ENCODE assay signal across 18 cellular contexts in the genomic region with DNA sequence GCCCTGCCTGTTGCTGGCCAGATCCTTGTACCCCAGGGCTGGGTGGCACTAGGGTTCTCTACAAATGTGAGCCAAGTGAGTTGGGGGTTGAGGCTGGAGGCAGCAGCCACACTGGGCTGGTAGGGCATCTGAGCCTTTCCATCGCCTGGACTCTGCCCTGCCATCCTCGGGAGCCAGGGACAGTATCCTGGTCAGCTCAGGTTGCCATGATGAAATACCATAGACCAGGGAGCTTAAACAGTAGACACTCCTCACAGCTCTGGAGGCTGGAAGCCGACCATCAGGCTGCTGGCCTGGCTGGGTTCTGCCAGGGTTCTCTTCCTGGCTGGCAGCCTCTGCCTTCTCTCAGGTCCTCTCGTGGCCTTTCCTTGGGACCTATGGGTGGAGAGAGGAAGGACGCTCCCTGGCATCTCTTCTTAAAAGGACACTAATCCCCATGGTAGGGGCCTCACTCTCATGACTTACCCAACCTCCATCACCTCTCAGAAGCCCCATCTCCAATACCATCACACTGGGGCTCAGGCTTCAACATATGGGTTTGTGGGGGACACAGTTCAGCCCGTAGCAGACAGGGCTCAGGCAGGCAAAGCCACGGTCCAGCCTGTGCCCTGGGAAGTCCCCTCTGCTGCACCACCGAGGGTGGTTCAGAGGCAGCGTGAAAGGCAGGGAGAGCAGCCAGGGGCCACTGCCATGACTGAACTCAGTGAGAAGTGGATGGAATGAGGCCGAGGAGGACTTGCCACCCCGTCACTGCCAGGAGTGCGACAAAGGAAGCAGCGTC. TPM values are rescaled to one million over a fixed set of nuclear protein-coding genes. Genes with fewer than 3 reads are reported as not detected.
A peak's percentile ranks its signal among the peaks of the same experiment; 100 is the strongest.
DNase-seq lines count a peak whose midpoint lies in the region; ATAC-seq and TF ChIP-seq lines count a peak whose summit lies in the region.
"Had no signal": no experiment of that assay in that cellular context is flagged by ENCODE, and none has a peak within 500 bp of the region (broad histone marks: within the 10 kb centered on the region; RNA-seq: fewer than 3 reads in every experiment).

No MANE protein-coding gene starts in this region.

- WGBS in esophagus muscularis mucosa, result 79% methylated on average over 11 of the region's 13 CpGs

- no peaks in the 10 kb centered on the region for H3K36me3 ChIP-seq in right atrium auricular region
- H3K36me3 ChIP-seq in esophagus muscularis mucosa, result peaks cover 0 to 2% (median 0%) of the 10 kb centered on the region in 4 donors
- no peaks in the 10 kb centered on the region for H3K36me3 ChIP-seq in vagina
- H3K36me3 ChIP-seq: BLaER1 had no signal

- H3K4me1 ChIP-seq in right atrium auricular region (peaks cover 0 to 10% of the 10 kb centered on the region in 2 donors), esophagus muscularis mucosa (peaks cover 4 to 77% (median 66%) of the 10 kb centered on the region in 4 donors), vagina (peaks cover 13% of the 10 kb centered on the region)

- H3K27ac ChIP-seq in right atrium auricular region (peak overlapping the region in 1 of 2 donors; percentile 21), esophagus muscularis mucosa (replicated peaks in 1 of 4) (peak overlapping the region; percentile 72 to 77 (median 74)), vagina (peak overlapping the region; percentile 82)
- H3K27ac ChIP-seq: 22Rv1, BLaER1 had no signal

- H3K27me3 Mint-ChIP-seq in memory B cell, result peaks cover 27% of the 10 kb centered on the region
- peaks cover 2% of the 10 kb centered on the region for H3K27me3 Mint-ChIP-seq in endothelial cell (ENCODE audit: unreplicated experiment)

- no peaks in the 10 kb centered on the region for H3K9me3 ChIP-seq in right atrium auricular region
- H3K9me3 ChIP-seq in esophagus muscularis mucosa, result no peaks in the 10 kb centered on the region
- H3K9me3 ChIP-seq in vagina, result no peaks in the 10 kb centered on the region
- H3K9me3 ChIP-seq: BLaER1 had no signal

- TF ChIP-seq CTCF in right atrium auricular region (IDR thresholded peaks at IDR 0.05) (no peak), esophagus muscularis mucosa (IDR thresholded peaks at IDR 0.05) (no peak), vagina (IDR thresholded peaks at IDR 0.05) (no peak), endothelial cell (IDR thresholded peaks at IDR 0.05; ENCODE audit: unreplicated experiment) (no peak)

- H3K9me3 Mint-ChIP-seq in memory B cell, result no peaks in the 10 kb centered on the region
- no peaks in the 10 kb centered on the region for H3K9me3 Mint-ChIP-seq in endothelial cell (ENCODE audit: unreplicated experiment)

- H3K4me1 Mint-ChIP-seq in memory B cell, result no peaks in the 10 kb centered on the region
- peaks cover 4% of the 10 kb centered on the region for H3K4me1 Mint-ChIP-seq in endothelial cell (ENCODE audit: unreplicated experiment)

- no peaks in the 10 kb centered on the region for H3K36me3 Mint-ChIP-seq in memory B cell
- peaks cover 7% of the 10 kb centered on the region for H3K36me3 Mint-ChIP-seq in endothelial cell (ENCODE audit: low read depth, unreplicated experiment)

- TF ChIP-seq POLR2A in esophagus muscularis mucosa (IDR thresholded peaks at IDR 0.05; ENCODE audit: low read depth) (no peak), vagina (IDR thresholded peaks at IDR 0.05) (no peak)

- DNase-seq in Right ventricle myocardium inferior (ENCODE audit: missing footprints) (peak; percentile 23), right atrium auricular region (ENCODE audit: low spot score) (no peak), esophagus muscularis mucosa (ENCODE audit: extremely low spot score) (no peak), memory B cell (ENCODE audit: low spot score in 2 of 2) (no peak), vagina (ENCODE audit: extremely low spot score in 2 of 2) (no peak), NCI-H345 treated with DMSO at 0.1 percent for 48 hours (lab: John Stamatoyannopoulos, UW; ENCODE audit: unreplicated experiment) (no peak), endothelial cell (ENCODE audit: low spot score) (no peak)
- no peak for DNase-seq in activated CD8-positive, alpha-beta memory T cell treated with anti-CD3 and anti-CD28 coated beads, Interleukin-2, amount 50 U/mL, for 4 hours
- DNase-seq: DMS 273 treated with DMSO at 0.1 percent for 48 hours, NCI-H1048, NCI-H146, NCI-H2081 treated with DMSO at 0.1 percent for 48 hours, NCI-H2227 treated with DMSO at 0.1 percent for 48 hours, NCI-H526, PC-3 had no signal

- H3K4me3 Mint-ChIP-seq in memory B cell, result no peak overlapping the region
- no peak overlapping the region for H3K4me3 Mint-ChIP-seq in endothelial cell (ENCODE audit: unreplicated experiment)

- ATAC-seq in Right ventricle myocardium inferior (no peak), memory B cell (ENCODE audit: low read depth) (no peak)
- ATAC-seq: PC-3 had no signal

- intact Hi-C loops in Right ventricle myocardium inferior (cut with DNase I), result no loop called here
- intact Hi-C loops in esophagus muscularis mucosa (cut with DNase I), result no loop called here
- intact Hi-C loops in vagina (cut with DNase I), result no loop called here

- TF ChIP-seq EP300 in esophagus muscularis mucosa (IDR thresholded peaks at IDR 0.05), result no peak

- H3K4me3 ChIP-seq in right atrium auricular region, result no peak overlapping the region
- H3K4me3 ChIP-seq in esophagus muscularis mucosa, result no peak overlapping the region
- no peak overlapping the region for H3K4me3 ChIP-seq in vagina
- H3K4me3 ChIP-seq: BLaER1, K562 had no signal

- H3K27ac Mint-ChIP-seq in memory B cell (peak overlapping the region; percentile 15), endothelial cell (ENCODE audit: unreplicated experiment) (no peak overlapping the region)

- H3K27me3 ChIP-seq in right atrium auricular region (no peaks in the 10 kb centered on the region), esophagus muscularis mucosa (no peaks in the 10 kb centered on the region), vagina (no peaks in the 10 kb centered on the region)
- H3K27me3 ChIP-seq: BLaER1 had no signal

RNA-seq across cellular contexts. Expression of a gene that starts 50.1 kb away (rescaled TPM):
- 5.7 TPM for total RNA-seq in Right ventricle myocardium inferior
- total RNA-seq in right atrium auricular region, result 1 to 10 TPM; 1.3 to 7.3 TPM
- total RNA-seq in esophagus muscularis mucosa, result 10 to 100 TPM in 3 of 4 donors, 1 to 10 TPM in 1; 9.1 to 38.6 (median 12.5) TPM
- 5.2 TPM for total RNA-seq in vagina
- 29.6 TPM for total RNA-seq in endothelial cell (ENCODE audit: unreplicated experiment)
- total RNA-seq: K562 had no signal
